Comparison of ENCODE assay signal across 8 cellular contexts in the genomic region with DNA sequence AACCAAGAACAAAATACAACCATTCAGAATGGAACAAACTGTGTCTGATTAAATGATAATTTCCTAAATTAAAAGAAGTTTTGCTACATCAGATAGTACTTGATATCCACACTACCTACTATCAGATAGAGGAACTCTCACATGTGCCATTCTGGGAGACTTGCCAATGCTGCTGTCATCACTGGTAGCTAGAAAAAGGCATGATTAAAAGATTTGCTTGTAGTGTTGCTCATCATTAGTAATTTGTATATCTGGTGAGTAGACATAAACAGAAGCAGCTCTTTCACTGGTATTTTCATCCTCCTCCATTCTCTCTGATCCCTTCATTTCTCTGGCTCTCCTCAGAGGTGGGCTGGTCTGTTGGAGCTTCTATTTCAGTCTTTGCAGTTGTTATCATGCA. TPM values are rescaled to one million over a fixed set of nuclear protein-coding genes. Genes with fewer than 3 reads are reported as not detected.
DNase-seq lines count a peak whose midpoint lies in the region; ATAC-seq and TF ChIP-seq lines count a peak whose summit lies in the region.

No MANE protein-coding gene starts in this region.

- peak overlapping the region; percentile 25 for H3K27ac Mint-ChIP-seq in glutamatergic neuron (ENCODE audit: unreplicated experiment)

- no peaks in the 10 kb centered on the region for H3K27me3 Mint-ChIP-seq in glutamatergic neuron (ENCODE audit: unreplicated experiment)

- peak overlapping the region; percentile 36 for H3K4me3 Mint-ChIP-seq in glutamatergic neuron (ENCODE audit: unreplicated experiment)

- H3K4me3 ChIP-seq in SJCRH30: no peak overlapping the region

- H3K27me3 ChIP-seq in SJCRH30: no peaks in the 10 kb centered on the region

- peak; percentile 31 for DNase-seq in activated CD8-positive, alpha-beta memory T cell treated with anti-CD3 and anti-CD28 coated beads, Interleukin-2, amount 50 U/mL, for 4 hours
- no peak for DNase-seq in activated CD8-positive, alpha-beta memory T cell treated with anti-CD3 and anti-CD28 coated beads for 24 hours
- DNase-seq in SJCRH30 (peak; percentile 71 to 82), glutamatergic neuron (no peak), stromal cell of bone marrow (ENCODE audit: low read depth) (peak; percentile 61), cerebellar nuclear complex (lab: John Stamatoyannopoulos, UW) (no peak)

- H3K9me3 ChIP-seq in SJCRH30 (replicated peaks): no peaks in the 10 kb centered on the region

- H3K4me1 ChIP-seq in SJCRH30: peaks cover 32% of the 10 kb centered on the region

- H3K36me3 Mint-ChIP-seq in glutamatergic neuron (ENCODE audit: unreplicated experiment): no peaks in the 10 kb centered on the region

- H3K9me3 Mint-ChIP-seq in glutamatergic neuron (ENCODE audit: unreplicated experiment): no peaks in the 10 kb centered on the region

- ATAC-seq in HG03442 (IDR thresholded peaks at IDR 0.05; ENCODE audit: unreplicated experiment): no peak
- ATAC-seq in GM19023 (IDR thresholded peaks at IDR 0.05; ENCODE audit: unreplicated experiment): no peak

- H3K36me3 ChIP-seq in SJCRH30: no peaks in the 10 kb centered on the region

- no peak overlapping the region for H3K27ac ChIP-seq in SJCRH30

- H3K4me1 Mint-ChIP-seq in glutamatergic neuron (ENCODE audit: low read depth, unreplicated experiment): peaks cover 8% of the 10 kb centered on the region

- no peak for TF ChIP-seq CTCF in glutamatergic neuron (IDR thresholded peaks at IDR 0.05; ENCODE audit: partially characterized antibody, unreplicated experiment)

RNA-seq across cellular contexts. Expression of a gene that starts 56.0 kb away (rescaled TPM):
- 38.5 and 42.6 TPM in 2 replicates for total RNA-seq in SJCRH30 (2014; rRNA removed; shearing (Covaris generic))
- 17.2 TPM for total RNA-seq in glutamatergic neuron (ENCODE audit: unreplicated experiment)

Comparison
In these comparisons a context has a peak if more than half of its experiments do, and no peak if none do; other contexts are left out.
1. DNase-seq: peak in activated CD8-positive, alpha-beta memory T cell treated with anti-CD3 and anti-CD28 coated beads, Interleukin-2, amount 50 U/mL, for 4 hours (single experiment), SJCRH30 (2 of 2) and stromal cell of bone marrow (single experiment); none in activated CD8-positive, alpha-beta memory T cell treated with anti-CD3 and anti-CD28 coated beads for 24 hours (single experiment), glutamatergic neuron (single experiment) and cerebellar nuclear complex (0 of 2).